13 cellular contexts compared by ENCODE assay signal in the genomic region with DNA sequence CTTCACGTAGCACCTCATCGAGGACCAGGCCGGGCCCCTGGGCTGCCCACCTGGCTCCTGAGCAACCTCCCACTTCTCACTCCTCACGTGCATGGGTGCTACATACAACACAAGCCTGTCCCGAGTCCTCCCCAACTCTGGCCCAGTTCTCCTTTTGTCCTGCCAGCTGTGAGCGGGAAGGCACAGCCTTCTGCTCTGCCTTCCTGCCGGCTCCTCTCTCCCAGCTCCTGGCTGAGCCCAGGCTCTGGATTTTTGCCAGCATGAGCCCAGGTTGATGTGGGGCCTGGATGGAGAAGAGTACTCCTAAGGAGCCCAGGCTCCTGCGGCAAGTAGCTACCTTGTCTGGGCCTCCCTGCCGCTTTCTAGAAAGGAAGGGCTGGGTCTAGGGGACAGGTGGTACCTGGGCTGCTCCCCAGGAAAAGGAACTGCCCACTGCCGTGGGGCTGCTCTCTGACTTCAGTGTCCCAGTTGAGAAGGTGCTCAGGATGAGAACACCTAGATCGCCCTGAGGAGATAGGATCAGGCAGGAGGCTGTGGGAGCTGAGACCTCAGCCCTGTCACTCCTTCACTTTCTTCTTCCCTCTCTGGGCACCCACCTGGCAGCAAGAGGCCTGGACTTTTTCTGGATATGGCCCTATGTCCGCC. TPM values are rescaled to one million over a fixed set of nuclear protein-coding genes. Genes with fewer than 3 reads are reported as not detected.
DNase-seq lines count a peak whose midpoint lies in the region; ATAC-seq, FAIRE-seq and TF ChIP-seq lines count a peak whose summit lies in the region.
"Had no signal": no experiment of that assay in that cellular context is flagged by ENCODE, and none has a peak within 500 bp of the region (broad histone marks: within the 10 kb centered on the region; RNA-seq: fewer than 3 reads in every experiment).

No MANE protein-coding gene starts in this region.

- H3K4me3 ChIP-seq in Panc1 (ENCODE audit: low read depth in 2 of 2, low read length in 2 of 2), result no peak overlapping the region
- H3K4me3 ChIP-seq in heart left ventricle, result no peak overlapping the region
- no peak overlapping the region for H3K4me3 ChIP-seq in skin epidermis
- H3K4me3 ChIP-seq: SJCRH30 had no signal

- no peaks in the 10 kb centered on the region for H3K36me3 ChIP-seq in Panc1 (ENCODE audit: control insufficient read depth, insufficient read depth, low read length)
- peaks cover 0 to 72% (median 22%) of the 10 kb centered on the region in 9 donors for H3K36me3 ChIP-seq in heart left ventricle

- no peak for TF ChIP-seq POLR2A in heart left ventricle (IDR thresholded peaks at IDR 0.05)
- no peak for TF ChIP-seq POLR2A in H54 (IDR thresholded peaks at IDR 0.05; ENCODE audit: low read depth, low read length)

- POLR2A ChIA-PET in Panc1 (lab: Charles Lee), result interaction anchor here (0.6 kb wide), 1 partner anchor 17 kb away, joined by 8 read pairs; no protein-coding TSS in a partner anchor

- H3K27ac Mint-ChIP-seq in progenitor cell of endocrine pancreas, result no peak overlapping the region
- H3K27ac Mint-ChIP-seq: activated CD4-positive, alpha-beta memory T cell treated with anti-CD3 and anti-CD28 coated beads, Interleukin-2, amount 10 ng/mL, durations not matched to agents 7 days and 5 days; stimulated activated naive CD8-positive, alpha-beta T cell treated with anti-CD3 and anti-CD28 coated beads, Interleukin-15, amount 100 ng/mL, for 72 hours had no signal

- H3K4me1 Mint-ChIP-seq in progenitor cell of endocrine pancreas (ENCODE audit: low read depth), result peaks cover 4% of the 10 kb centered on the region
- H3K4me1 Mint-ChIP-seq: activated CD4-positive, alpha-beta memory T cell treated with anti-CD3 and anti-CD28 coated beads, Interleukin-2, amount 10 ng/mL, durations not matched to agents 7 days and 5 days had no signal

- no peak for FAIRE-seq in H54 (lab: Jason Lieb, UNC)

- no peaks in the 10 kb centered on the region for H3K9me3 Mint-ChIP-seq in progenitor cell of endocrine pancreas (ENCODE audit: low read depth)
- H3K9me3 Mint-ChIP-seq: activated CD4-positive, alpha-beta memory T cell treated with anti-CD3 and anti-CD28 coated beads, Interleukin-2, amount 10 ng/mL, durations not matched to agents 7 days and 5 days; CD8-positive, alpha-beta memory T cell; stimulated activated naive CD8-positive, alpha-beta T cell treated with anti-CD3 and anti-CD28 coated beads, Interleukin-15, amount 100 ng/mL, for 72 hours had no signal

- WGBS in heart left ventricle, 4 donors, result 28 to 53% (median 41%) methylated on average over 8 to 12 of the region's 12 CpGs

- H3K9me3 ChIP-seq in Panc1 (ENCODE audit: control insufficient read depth, insufficient read depth, low read depth, low read length) (no peaks in the 10 kb centered on the region), heart left ventricle (no peaks in the 10 kb centered on the region)
- H3K9me3 ChIP-seq: SJCRH30 had no signal

- intact Hi-C loops in Panc1 (cut with micrococcal nuclease; ENCODE audit: unreplicated experiment), result no loop called here
- intact Hi-C loops in heart left ventricle (cut with DNase I), result no loop called here

- CTCF ChIA-PET in Panc1 (lab: Charles Lee), result interaction anchor here (0.7 kb wide), 1 partner anchor 50 kb away, joined by 3 read pairs; no protein-coding TSS in a partner anchor

- no peaks in the 10 kb centered on the region for H3K36me3 Mint-ChIP-seq in progenitor cell of endocrine pancreas (ENCODE audit: insufficient read depth)
- H3K36me3 Mint-ChIP-seq: CD8-positive, alpha-beta memory T cell had no signal

- in situ Hi-C loops in Panc1 (cut with HindIII; ENCODE audit: low pct_unique_long_range_greater_than_20kb, low sequenced_read_pairs), result no loop called here

- no peak for ATAC-seq in Panc1
- peak; percentile 16 to 63 (median 52) for ATAC-seq in heart left ventricle
- no peak for ATAC-seq in GM21390 (IDR thresholded peaks at IDR 0.05; ENCODE audit: unreplicated experiment)
- ATAC-seq in HG02981 (IDR thresholded peaks at IDR 0.05; ENCODE audit: unreplicated experiment), result no peak
- ATAC-seq: stimulated activated naive CD8-positive, alpha-beta T cell treated with anti-CD3 and anti-CD28 coated beads, Interleukin-15, amount 100 ng/mL, for 72 hours had no signal

- H3K27me3 ChIP-seq in Panc1 (ENCODE audit: control insufficient read depth, insufficient read depth, low read length) (no peaks in the 10 kb centered on the region), heart left ventricle (no peaks in the 10 kb centered on the region)
- H3K27me3 ChIP-seq: SJCRH30 had no signal

- TF ChIP-seq CTCF in Panc1 (IDR thresholded peaks at IDR 0.05), result no peak
- TF ChIP-seq CTCF in heart left ventricle (IDR thresholded peaks at IDR 0.05), result no peak
- TF ChIP-seq CTCF in progenitor cell of endocrine pancreas (IDR thresholded peaks at IDR 0.05; ENCODE audit: unreplicated experiment), result no peak

- H3K27me3 Mint-ChIP-seq in progenitor cell of endocrine pancreas, result peaks cover 67% of the 10 kb centered on the region
- H3K27me3 Mint-ChIP-seq: activated CD4-positive, alpha-beta memory T cell treated with anti-CD3 and anti-CD28 coated beads, Interleukin-2, amount 10 ng/mL, durations not matched to agents 7 days and 5 days; stimulated activated naive CD8-positive, alpha-beta T cell treated with anti-CD3 and anti-CD28 coated beads, Interleukin-15, amount 100 ng/mL, for 72 hours had no signal

- H3K27ac ChIP-seq in Panc1 (ENCODE audit: low read length), result 0 out of 2 replicates have a peak overlapping the region, but pooled peaks have one; percentile 23
- H3K27ac ChIP-seq in heart left ventricle, result peak overlapping the region; percentile 6 to 88 (median 74)
- peak overlapping the region in 11 of 21 experiments; percentile 25 to 76 (median 66) for H3K27ac ChIP-seq in skin epidermis

- DNase-seq in DMS153 treated with DMSO at 0.1 percent for 48 hours (lab: John Stamatoyannopoulos, UW; ENCODE audit: unreplicated experiment), result peak; percentile 39
- DNase-seq in Panc1 (ENCODE audit: low read depth, low spot score), result no peak
- DNase-seq in heart left ventricle, result peak in 2 of 5 donors; percentile 68 to 80
- no peak for DNase-seq in progenitor cell of endocrine pancreas (ENCODE audit: low spot score, unreplicated experiment)
- no peak for DNase-seq in H54 (ENCODE audit: insufficient read length, low spot score)
- DNase-seq: activated CD4-positive, alpha-beta memory T cell treated with anti-CD3 and anti-CD28 coated beads, Interleukin-2, amount 10 ng/mL, durations not matched to agents 7 days and 5 days; CD8-positive, alpha-beta memory T cell; NCI-H1417; stimulated activated naive CD8-positive, alpha-beta T cell treated with anti-CD3 and anti-CD28 coated beads, Interleukin-15, amount 100 ng/mL, for 72 hours had no signal

- H3K4me1 ChIP-seq in Panc1 (ENCODE audit: control insufficient read depth, insufficient read depth, low read length), result peaks cover 7% of the 10 kb centered on the region
- peaks cover 5 to 69% (median 49%) of the 10 kb centered on the region in 12 donors for H3K4me1 ChIP-seq in heart left ventricle

- no TSS peak for BruUV-seq in Panc1 (replicated peaks; lab: Mats Ljungman, UMichigan)

- H3K4me3 Mint-ChIP-seq in progenitor cell of endocrine pancreas (ENCODE audit: low read depth), result no peak overlapping the region
- H3K4me3 Mint-ChIP-seq: activated CD4-positive, alpha-beta memory T cell treated with anti-CD3 and anti-CD28 coated beads, Interleukin-2, amount 10 ng/mL, durations not matched to agents 7 days and 5 days; CD8-positive, alpha-beta memory T cell; stimulated activated naive CD8-positive, alpha-beta T cell treated with anti-CD3 and anti-CD28 coated beads, Interleukin-15, amount 100 ng/mL, for 72 hours had no signal

RNA-seq across cellular contexts. Expression of a gene that starts 23.6 kb away (rescaled TPM):
- total RNA-seq in Panc1 (2021; ENCODE audit: unreplicated experiment), result 0.23 TPM
- polyA plus RNA-seq in Panc1 (2012; ENCODE audit: insufficient read length), result 0.48 TPM
- 10 to 100 TPM in 3 of 9 donors, 1 to 10 TPM in 6; 5.2 to 19.1 (median 8.3) TPM for total RNA-seq in heart left ventricle
- 1 to 10 TPM; 7.7 to 8.4 TPM for polyA plus RNA-seq in heart left ventricle
- total RNA-seq in progenitor cell of endocrine pancreas, result 0.47 and 0.50 TPM in 2 replicates

RNA-seq across cellular contexts. Expression of a gene that starts 37.5 kb away (rescaled TPM):
- 52.0 TPM for total RNA-seq in Panc1 (2021; ENCODE audit: unreplicated experiment)
- polyA plus RNA-seq in Panc1 (2012; ENCODE audit: insufficient read length), result 41.4 TPM
- 10 to 100 TPM; 15.1 to 22.6 (median 16.2) TPM for total RNA-seq in heart left ventricle
- 10 to 100 TPM; 26.4 to 32.4 TPM for polyA plus RNA-seq in heart left ventricle
- 51.5 and 52.4 TPM in 2 replicates for total RNA-seq in progenitor cell of endocrine pancreas

RNA-seq across cellular contexts. Expression of a gene that starts 39.0 kb away (rescaled TPM):
- total RNA-seq in Panc1 (2021; ENCODE audit: unreplicated experiment), result 129 TPM
- polyA plus RNA-seq in Panc1 (2012; ENCODE audit: insufficient read length), result 97.8 TPM
- 10 to 100 TPM; 28.7 to 88.2 (median 41.8) TPM for total RNA-seq in heart left ventricle
- polyA plus RNA-seq in heart left ventricle, result 10 to 100 TPM; 49.6 to 74.2 TPM
- total RNA-seq in progenitor cell of endocrine pancreas, result 92.3 and 103 TPM in 2 replicates

Comparison
In these comparisons a context has a peak if more than half of its experiments do, and no peak if none do; other contexts are left out.
1. ATAC-seq: peak in heart left ventricle (4 of 4); none in Panc1 (single experiment), GM21390 (single experiment) and HG02981 (single experiment).
2. H3K27ac ChIP-seq: peak in every context shown above with its lines; median percentile 74 in heart left ventricle; 66 in skin epidermis; 23 in Panc1.